19 cellular contexts compared by ENCODE assay signal in the genomic region with DNA sequence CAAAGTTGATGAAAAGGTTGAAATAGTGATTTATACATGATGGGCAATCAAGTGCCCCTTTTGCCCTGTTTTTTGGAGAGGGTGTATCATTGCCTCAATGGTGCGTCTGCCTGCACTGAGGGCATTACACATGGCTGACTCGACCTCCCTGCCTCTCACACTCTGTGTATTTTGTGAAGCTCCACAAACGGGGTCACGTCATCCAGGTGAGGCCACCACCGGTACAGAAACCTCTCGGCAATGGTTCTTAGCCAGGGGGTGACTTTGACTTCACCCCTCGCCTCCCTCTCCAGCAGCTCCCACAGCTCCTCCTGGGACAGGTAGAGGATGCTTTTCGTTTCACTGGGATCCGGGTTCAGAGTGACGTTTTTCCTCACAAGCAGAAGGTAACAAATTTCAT. TPM values are rescaled to one million over a fixed set of nuclear protein-coding genes. Genes with fewer than 3 reads are reported as not detected.
DNase-seq lines count a peak whose midpoint lies in the region; ATAC-seq, FAIRE-seq and TF ChIP-seq lines count a peak whose summit lies in the region.
"Had no signal": no experiment of that assay in that cellular context is flagged by ENCODE, and none has a peak within 500 bp of the region (broad histone marks: within the 10 kb centered on the region; RNA-seq: fewer than 3 reads in every experiment).

No MANE protein-coding gene starts in this region.

- no peak overlapping the region for H2AFZ ChIP-seq in K562 (ENCODE audit: low read depth, low read length)
- H2AFZ ChIP-seq: GM23248, PC-9 had no signal

- no peak for ATAC-seq in Right ventricle myocardium inferior
- ATAC-seq in K562, result no peak
- ATAC-seq in psoas muscle, result no peak

- H3K9me3 ChIP-seq in Caco-2, result no peaks in the 10 kb centered on the region
- H3K9me3 ChIP-seq in K562 (replicated peaks; ENCODE audit: control insufficient read depth, insufficient read depth, low read depth, low read length), result no peaks in the 10 kb centered on the region
- no peaks in the 10 kb centered on the region for H3K9me3 ChIP-seq in psoas muscle
- H3K9me3 ChIP-seq: BLaER1 treated with 17β-estradiol and CSF1 and Interleukin-3, amounts not matched to agents 10 nM and 100 nM had no signal

- H3K27ac ChIP-seq in K562 (ENCODE audit: extremely low read depth, low read depth, low read length) (no peak overlapping the region), psoas muscle (peak overlapping the region; percentile 9)
- H3K27ac ChIP-seq: BLaER1 treated with 17β-estradiol and CSF1 and Interleukin-3, amounts not matched to agents 10 nM and 100 nM; GM23248; PC-9; RWPE1 had no signal

- TF ChIP-seq POLR2A in K562 (conservative IDR thresholded peaks at IDR 0.05), result peak; percentile 55; the same call in 1 of the 2 replicates

- 87% methylated on average over 10 of the region's 10 CpGs for WGBS in K562 (ENCODE audit: insufficient coverage, low coverage, missing lambda C conversion rate)
- WGBS in psoas muscle, 3 donors, result 90 to 92% (median 91%) methylated on average over 10 of the region's 10 CpGs

- no peaks in the 10 kb centered on the region for H3K9me3 Mint-ChIP-seq in Caco-2 (ENCODE audit: unreplicated experiment)
- H3K9me3 Mint-ChIP-seq: CD8-positive, alpha-beta memory T cell had no signal

- H3K36me3 ChIP-seq in Caco-2 (ENCODE audit: control insufficient read depth, insufficient read depth, low read length), result no peaks in the 10 kb centered on the region; the same call in 1 of the 2 replicates
- H3K36me3 ChIP-seq in K562 (ENCODE audit: control insufficient read depth, insufficient read depth, low read length), result peaks cover 52% of the 10 kb centered on the region
- H3K36me3 ChIP-seq in psoas muscle (ENCODE audit: insufficient read depth in 1 of 2, low read depth in 1 of 2), result peaks cover 9 to 75% of the 10 kb centered on the region in 2 donors

- no peak for TF ChIP-seq CTCF in Caco-2 (IDR thresholded peaks at IDR 0.05; ENCODE audit: insufficient read depth in 1 of 2, low read depth in 1 of 2, low read length in 1 of 2, severe bottlenecking in 1 of 2, unreplicated experiment in 1 of 2)
- TF ChIP-seq CTCF in K562 (IDR thresholded peaks at IDR 0.05 in 2 of 3, conservative IDR thresholded peaks at IDR 0.05 in 1 of 3; ENCODE audit: insufficient read depth in 2 of 3, low read depth in 1 of 3, low read length in 3 of 3), result no peak
- no peak for TF ChIP-seq CTCF in psoas muscle (IDR thresholded peaks at IDR 0.05)

- H3K4me2 ChIP-seq in K562 (ENCODE audit: insufficient read depth, low read length), result no peak overlapping the region
- H3K4me2 ChIP-seq: BLaER1 treated with 17β-estradiol and CSF1 and Interleukin-3, amounts not matched to agents 10 nM and 100 nM; PC-9 had no signal

- no peak for FAIRE-seq in K562 (lab: Jason Lieb, UNC)
- FAIRE-seq: D721Med had no signal

- H3K4me3 Mint-ChIP-seq in Caco-2 (ENCODE audit: unreplicated experiment), result no peak overlapping the region
- H3K4me3 Mint-ChIP-seq: CD8-positive, alpha-beta memory T cell had no signal

- no peaks in the 10 kb centered on the region for H3K9me1 ChIP-seq in K562 (ENCODE audit: control insufficient read depth, insufficient read depth, low read length)

- H3K27ac Mint-ChIP-seq in Caco-2 (ENCODE audit: unreplicated experiment), result no peak overlapping the region

- POLR2A ChIA-PET in Caco-2 (lab: Charles Lee), result interaction anchor here (0.7 to 0.8 kb wide), 2 partner anchors 30 to 514 kb away, joined by 3 to 4 read pairs; partner anchors contain the start of gene IDI1
- POLR2A ChIA-PET in K562 (lab: Yijun Ruan, JAX), result interaction anchor here (0.6 to 2.1 kb wide), 6 partner anchors 10 to 29 kb away, joined by 3 to 9 read pairs (median 4); partner anchors contain the start of gene IDI1

- H3K4me3 ChIP-seq in Caco-2 (ENCODE audit: low read depth, low read length) (no peak overlapping the region), K562 (no peak overlapping the region), psoas muscle (no peak overlapping the region)
- H3K4me3 ChIP-seq: BLaER1 treated with 17β-estradiol and CSF1 and Interleukin-3, amounts not matched to agents 10 nM and 100 nM; GM23248; PC-9 had no signal

- no peak for TF ChIP-seq RAD21 in K562 (CRISPR knock-in tag; conservative IDR thresholded peaks at IDR 0.05 in 1 of 2, IDR thresholded peaks at IDR 0.05 in 1 of 2)

- H3K9ac ChIP-seq in K562 (ENCODE audit: insufficient read depth in 1 of 2, low read depth in 2 of 2, low read length in 2 of 2), result no peak overlapping the region
- H3K9ac ChIP-seq: BLaER1 treated with 17β-estradiol and CSF1 and Interleukin-3, amounts not matched to agents 10 nM and 100 nM; GM23248 had no signal

- no peaks in the 10 kb centered on the region for H3K4me1 ChIP-seq in Caco-2
- peaks cover 3 to 6% of the 10 kb centered on the region in 2 experiments; a peak in 3 of 5 replicates for H3K4me1 ChIP-seq in K562 (replicated peaks in 1 of 2; ENCODE audit: control insufficient read depth in 2 of 2, insufficient read depth in 2 of 2, low read length in 2 of 2)
- H3K4me1 ChIP-seq in psoas muscle, result peaks cover 15% of the 10 kb centered on the region
- H3K4me1 ChIP-seq: BLaER1 treated with 17β-estradiol and CSF1 and Interleukin-3, amounts not matched to agents 10 nM and 100 nM had no signal

- CTCF ChIA-PET in Caco-2 (lab: Charles Lee), result no interaction called here
- CTCF ChIA-PET in K562 (lab: Yijun Ruan, JAX; ENCODE audit: low intra/inter-chr PET ratio), result no interaction called here

- no peaks in the 10 kb centered on the region for H4K20me1 ChIP-seq in K562 (replicated peaks; ENCODE audit: control insufficient read depth, insufficient read depth, low read length)

- no peaks in the 10 kb centered on the region for H3K27me3 ChIP-seq in Caco-2 (replicated peaks; ENCODE audit: control insufficient read depth, insufficient read depth, low read length)
- no peaks in the 10 kb centered on the region for H3K27me3 ChIP-seq in K562 (ENCODE audit: control insufficient read depth in 2 of 2, insufficient read depth in 2 of 2, low read length in 2 of 2)
- H3K27me3 ChIP-seq in psoas muscle (ENCODE audit: insufficient read depth in 3 of 3, low read length in 2 of 3), result no peaks in the 10 kb centered on the region
- H3K27me3 ChIP-seq: BLaER1 treated with 17β-estradiol and CSF1 and Interleukin-3, amounts not matched to agents 10 nM and 100 nM had no signal

- DNase-seq in cardiac septum (ENCODE audit: low spot score), result peak; percentile 64
- no peak for DNase-seq in Right ventricle myocardium inferior (ENCODE audit: missing footprints)
- DNase-seq in Caco-2, result no peak
- DNase-seq in K562 (ENCODE audit: extremely low read depth in 1 of 4, low spot score in 3 of 4), result no peak
- DNase-seq in psoas muscle, result no peak
- DNase-seq in NCI-H2171 (lab: John Stamatoyannopoulos, UW), result no peak
- DNase-seq in occipital lobe (lab: John Stamatoyannopoulos, UW), result no peak
- DNase-seq: CD8-positive, alpha-beta memory T cell; GM23248; HCEC 1CT; NCI-H1417 treated with DMSO at 0.1 percent for 48 hours; NCI-H1930; NCI-H526; PC-9 had no signal

- peaks cover 81% of the 10 kb centered on the region for H3K36me3 Mint-ChIP-seq in Caco-2 (ENCODE audit: insufficient read depth, unreplicated experiment)

- no peak for TF ChIP-seq EP300 in K562 (IDR thresholded peaks at IDR 0.05; ENCODE audit: low read length)

- intact Hi-C loops in cardiac septum (cut with DNase I) (no loop called here), Right ventricle myocardium inferior (cut with DNase I) (no loop called here), Caco-2 (cut with micrococcal nuclease; ENCODE audit: unreplicated experiment) (no loop called here), K562 (cut with micrococcal nuclease) (no loop called here), psoas muscle (cut with DNase I) (no loop called here)

- TSS peak; percentile 2 for BruUV-seq in Caco-2 (replicated peaks; lab: Mats Ljungman, UMichigan)
- no TSS peak for BruUV-seq in K562 (replicated peaks; lab: Mats Ljungman, UMichigan)

- no peaks in the 10 kb centered on the region for H3K4me1 Mint-ChIP-seq in Caco-2 (ENCODE audit: low read depth, unreplicated experiment)
- H3K4me1 Mint-ChIP-seq: CD8-positive, alpha-beta memory T cell had no signal

- no peaks in the 10 kb centered on the region for H3K27me3 Mint-ChIP-seq in Caco-2 (ENCODE audit: insufficient read depth, unreplicated experiment)
- H3K27me3 Mint-ChIP-seq: CD8-positive, alpha-beta memory T cell had no signal

- H3K79me2 ChIP-seq in K562 (ENCODE audit: control insufficient read depth, insufficient read depth, low read length), result no peaks in the 10 kb centered on the region

- in situ Hi-C loops in K562 (cut with MboI), result no loop called here

RNA-seq across cellular contexts. Expression of gene IDI2, which starts 6.3 kb away (rescaled TPM):
- total RNA-seq in cardiac septum (0.51 TPM), Right ventricle myocardium inferior (0.30 TPM), Caco-2 (2022) (not detected in 2 replicates), K562 (2014; rRNA removed) (not detected in 2 replicates), K562 (2014; rRNA removed; fragmentation: Illumina TruSeq; extraction: Trizol) (not detected in 2 replicates), K562 (2015; rRNA removed; fragmentation: Illumina TruSeq; extraction: Trizol) (not detected in 2 replicates), K562 (2021) (not detected in 2 replicates), psoas muscle (100 to 1,000 TPM; 107 to 182 (median 144) TPM), occipital lobe (not detected)
- total RNA-seq in K562 (2011; cell fraction: chromatin; rRNA removed; ENCODE audit: low replicate concordance), result not detected in 2 replicates
- not detected in 2 replicates for total RNA-seq in K562 (2011; cell fraction: nucleolus; rRNA removed)
- not detected in 2 replicates for total RNA-seq in K562 (2011; cell fraction: nucleoplasm; rRNA removed)
- polyA plus RNA-seq in K562 (2011; rRNA removed) (not detected in 2 replicates), K562 (2014; fragmentation: Illumina TruSeq; extraction: Trizol) (not detected in 2 replicates), K562 (2014; fragmentation: Nextera tagmentation; extraction: Ambion mirVana) (not detected), K562 (2014; rRNA removed) (not detected in 2 replicates), psoas muscle (100 to 1,000 TPM in 2 of 3 donors, 10 to 100 TPM in 1; 16.6 to 180 (median 133) TPM)
- 0.04 and 0.10 TPM in 2 replicates for polyA plus RNA-seq in K562 (2011; cell fraction: cytosol; rRNA removed)
- not detected in 2 replicates for polyA plus RNA-seq in K562 (2011; cell fraction: nucleus; rRNA removed)
- polyA plus RNA-seq in K562 (2012), result not detected in 2 replicates
- polyA minus RNA-seq in K562 (2011; rRNA and poly(A)+ RNA removed), result not detected in 2 replicates
- polyA minus RNA-seq in K562 (2011; cell fraction: cytosol; rRNA and poly(A)+ RNA removed), result not detected in 2 replicates
- not detected in 2 replicates for polyA minus RNA-seq in K562 (2011; cell fraction: nucleus; rRNA and poly(A)+ RNA removed)
- total RNA-seq: CD8-positive, alpha-beta memory T cell; GM23248; HT-29; MCF 10A; PC-9 had no signal
- polyA plus RNA-seq: CD8-positive, alpha-beta memory T cell; GM23248 had no signal

RNA-seq across cellular contexts. Expression of gene IDI1, which starts 29.6 kb away (rescaled TPM):
- total RNA-seq in cardiac septum, result 28.9 TPM
- 14.6 TPM for total RNA-seq in Right ventricle myocardium inferior
- 121 and 133 TPM in 2 replicates for total RNA-seq in Caco-2 (2022)
- 102 and 230 TPM in 2 replicates for total RNA-seq in K562 (2011; cell fraction: chromatin; rRNA removed; ENCODE audit: low replicate concordance)
- 57.5 and 77.1 TPM in 2 replicates for total RNA-seq in K562 (2011; cell fraction: nucleolus; rRNA removed)
- total RNA-seq in K562 (2011; cell fraction: nucleoplasm; rRNA removed), result 107 and 128 TPM in 2 replicates
- total RNA-seq in K562 (2014; rRNA removed), result 75.0 and 75.7 TPM in 2 replicates
- 143 and 163 TPM in 2 replicates for total RNA-seq in K562 (2014; rRNA removed; fragmentation: Illumina TruSeq; extraction: Trizol)
- 78.5 and 87.8 TPM in 2 replicates for total RNA-seq in K562 (2015; rRNA removed; fragmentation: Illumina TruSeq; extraction: Trizol)
- total RNA-seq in K562 (2021), result 70.0 and 75.6 TPM in 2 replicates
- polyA plus RNA-seq in K562 (2011; rRNA removed), result 225 and 265 TPM in 2 replicates
- 36.9 and 111 TPM in 2 replicates for polyA plus RNA-seq in K562 (2011; cell fraction: cytosol; rRNA removed)
- 76.3 and 126 TPM in 2 replicates for polyA plus RNA-seq in K562 (2011; cell fraction: nucleus; rRNA removed)
- polyA plus RNA-seq in K562 (2012), result 63.7 and 110 TPM in 2 replicates
- 95.6 and 119 TPM in 2 replicates for polyA plus RNA-seq in K562 (2014; fragmentation: Illumina TruSeq; extraction: Trizol)
- polyA plus RNA-seq in K562 (2014; fragmentation: Nextera tagmentation; extraction: Ambion mirVana), result 100 to 1,000 TPM; 167 to 189 TPM
- 114 and 118 TPM in 2 replicates for polyA plus RNA-seq in K562 (2014; rRNA removed)
- polyA minus RNA-seq in K562 (2011; rRNA and poly(A)+ RNA removed), result 133 and 155 TPM in 2 replicates
- polyA minus RNA-seq in K562 (2011; cell fraction: cytosol; rRNA and poly(A)+ RNA removed), result 33.5 and 42.6 TPM in 2 replicates
- polyA minus RNA-seq in K562 (2011; cell fraction: nucleus; rRNA and poly(A)+ RNA removed), result 26.9 and 57.5 TPM in 2 replicates
- total RNA-seq in psoas muscle, result 10 to 100 TPM; 49.3 to 61.3 (median 55.3) TPM
- polyA plus RNA-seq in psoas muscle, result 100 to 1,000 TPM in 2 of 3 donors, 10 to 100 TPM in 1; 42.8 to 137 (median 111) TPM
- 146 TPM for total RNA-seq in occipital lobe

RNA-seq across cellular contexts. Expression of gene GTPBP4, which starts 31.1 kb away (rescaled TPM):
- total RNA-seq in cardiac septum (33.1 TPM), Right ventricle myocardium inferior (29.3 TPM), Caco-2 (2022) (175 and 202 TPM in 2 replicates), K562 (2014; rRNA removed) (139 and 155 TPM in 2 replicates), K562 (2014; rRNA removed; fragmentation: Illumina TruSeq; extraction: Trizol) (147 and 176 TPM in 2 replicates), K562 (2015; rRNA removed; fragmentation: Illumina TruSeq; extraction: Trizol) (119 and 121 TPM in 2 replicates), K562 (2021) (113 and 128 TPM in 2 replicates), psoas muscle (10 to 100 TPM; 36.3 to 77.4 (median 68.5) TPM), occipital lobe (21.5 TPM)
- total RNA-seq in K562 (2011; cell fraction: chromatin; rRNA removed; ENCODE audit: low replicate concordance), result 152 and 161 TPM in 2 replicates
- total RNA-seq in K562 (2011; cell fraction: nucleolus; rRNA removed), result 89.4 and 92.6 TPM in 2 replicates
- 101 and 119 TPM in 2 replicates for total RNA-seq in K562 (2011; cell fraction: nucleoplasm; rRNA removed)
- polyA plus RNA-seq in K562 (2011; rRNA removed) (63.2 and 79.0 TPM in 2 replicates), K562 (2014; fragmentation: Illumina TruSeq; extraction: Trizol) (102 and 118 TPM in 2 replicates), K562 (2014; fragmentation: Nextera tagmentation; extraction: Ambion mirVana) (100 to 1,000 TPM in 1 of 2 experiments, 10 to 100 TPM in 1; 88.2 to 128 TPM), K562 (2014; rRNA removed) (135 TPM in 2 replicates), psoas muscle (100 to 1,000 TPM in 1 of 3 donors, 10 to 100 TPM in 2; 44.2 to 134 (median 70.2) TPM)
- 23.3 and 31.7 TPM in 2 replicates for polyA plus RNA-seq in K562 (2011; cell fraction: cytosol; rRNA removed)
- polyA plus RNA-seq in K562 (2011; cell fraction: nucleus; rRNA removed), result 66.4 and 72.5 TPM in 2 replicates
- 54.3 and 75.5 TPM in 2 replicates for polyA plus RNA-seq in K562 (2012)
- polyA minus RNA-seq in K562 (2011; rRNA and poly(A)+ RNA removed), result 51.2 and 60.2 TPM in 2 replicates
- polyA minus RNA-seq in K562 (2011; cell fraction: cytosol; rRNA and poly(A)+ RNA removed), result 24.7 and 30.6 TPM in 2 replicates
- 42.3 and 61.3 TPM in 2 replicates for polyA minus RNA-seq in K562 (2011; cell fraction: nucleus; rRNA and poly(A)+ RNA removed)

RNA-seq across cellular contexts. Expression of gene WDR37, which starts 36.8 kb away (rescaled TPM):
- total RNA-seq in cardiac septum, result 28.1 TPM
- total RNA-seq in Right ventricle myocardium inferior, result 28.9 TPM
- 20.6 and 22.9 TPM in 2 replicates for total RNA-seq in Caco-2 (2022)
- 35.9 and 54.0 TPM in 2 replicates for total RNA-seq in K562 (2011; cell fraction: chromatin; rRNA removed; ENCODE audit: low replicate concordance)
- total RNA-seq in K562 (2011; cell fraction: nucleolus; rRNA removed), result 20.7 and 22.1 TPM in 2 replicates
- total RNA-seq in K562 (2011; cell fraction: nucleoplasm; rRNA removed), result 24.8 and 29.8 TPM in 2 replicates
- total RNA-seq in K562 (2014; rRNA removed), result 6.7 and 7.8 TPM in 2 replicates
- 5.6 and 5.9 TPM in 2 replicates for total RNA-seq in K562 (2014; rRNA removed; fragmentation: Illumina TruSeq; extraction: Trizol)
- 7.2 and 7.5 TPM in 2 replicates for total RNA-seq in K562 (2015; rRNA removed; fragmentation: Illumina TruSeq; extraction: Trizol)
- total RNA-seq in K562 (2021), result 10.0 and 11.1 TPM in 2 replicates
- 11.6 and 15.6 TPM in 2 replicates for polyA plus RNA-seq in K562 (2011; rRNA removed)
- 11.0 and 14.5 TPM in 2 replicates for polyA plus RNA-seq in K562 (2011; cell fraction: cytosol; rRNA removed)
- 34.2 and 36.8 TPM in 2 replicates for polyA plus RNA-seq in K562 (2011; cell fraction: nucleus; rRNA removed)
- 7.4 and 8.7 TPM in 2 replicates for polyA plus RNA-seq in K562 (2012)
- 6.7 and 6.9 TPM in 2 replicates for polyA plus RNA-seq in K562 (2014; fragmentation: Illumina TruSeq; extraction: Trizol)
- 1 to 10 TPM; 2.3 TPM for polyA plus RNA-seq in K562 (2014; fragmentation: Nextera tagmentation; extraction: Ambion mirVana)
- polyA plus RNA-seq in K562 (2014; rRNA removed), result 5.5 and 7.1 TPM in 2 replicates
- 20.9 and 21.6 TPM in 2 replicates for polyA minus RNA-seq in K562 (2011; rRNA and poly(A)+ RNA removed)
- polyA minus RNA-seq in K562 (2011; cell fraction: cytosol; rRNA and poly(A)+ RNA removed), result 10.9 and 15.2 TPM in 2 replicates
- polyA minus RNA-seq in K562 (2011; cell fraction: nucleus; rRNA and poly(A)+ RNA removed), result 12.8 and 19.8 TPM in 2 replicates
- 10 to 100 TPM; 17.2 to 28.3 (median 21.4) TPM for total RNA-seq in psoas muscle
- polyA plus RNA-seq in psoas muscle, result 10 to 100 TPM in 1 of 3 donors, 1 to 10 TPM in 2; 6.8 to 14.1 (median 9.7) TPM
- total RNA-seq in occipital lobe, result 37.9 TPM

Comparison
In these comparisons a context has a peak if more than half of its experiments do, and no peak if none do; other contexts are left out.
1. RNA of gene IDI2, which starts 6.3 kb away (total RNA-seq): 107 to 182 TPM in psoas muscle; 0.51 TPM in cardiac septum (single experiment), 0.30 TPM in Right ventricle myocardium inferior (single experiment), not detected in Caco-2, not detected in K562 and not detected in occipital lobe (single experiment); every median in the first group is over 10 times any median in the second.